2 cellular contexts compared by ENCODE assay signal in genomic region chr19:17266589-17266974, GRCh38.
TF ChIP-seq lines count a peak whose summit lies in the region.

No MANE protein-coding gene starts in this region.

TF ChIP-seq in SK-N-SH, 30 proteins besides CTCF, POLR2A, EP300 and RAD21 (continued from another document):
- TF ChIP-seq POLR2AphosphoS5 (IDR thresholded peaks at IDR 0.05; ENCODE audit: low read depth, low read length) = no peak
- TF ChIP-seq IRF3 (IDR thresholded peaks at IDR 0.05; ENCODE audit: low read depth, low read length) = no peak

TF ChIP-seq in SK-N-SH treated with all-trans-retinoic acid at 6 μM for 48 hours, 23 proteins besides CTCF, POLR2A, EP300 and RAD21 (continued from another document):
- no peak for TF ChIP-seq BACH2 (CRISPR knock-in tag; IDR thresholded peaks at IDR 0.05; ENCODE audit: borderline replicate concordance)
- TF ChIP-seq TSHZ2 (CRISPR knock-in tag; IDR thresholded peaks at IDR 0.05) = no peak
- no peak for TF ChIP-seq ZC3H10 (CRISPR knock-in tag; IDR thresholded peaks at IDR 0.05)
